In the genomic region with DNA sequence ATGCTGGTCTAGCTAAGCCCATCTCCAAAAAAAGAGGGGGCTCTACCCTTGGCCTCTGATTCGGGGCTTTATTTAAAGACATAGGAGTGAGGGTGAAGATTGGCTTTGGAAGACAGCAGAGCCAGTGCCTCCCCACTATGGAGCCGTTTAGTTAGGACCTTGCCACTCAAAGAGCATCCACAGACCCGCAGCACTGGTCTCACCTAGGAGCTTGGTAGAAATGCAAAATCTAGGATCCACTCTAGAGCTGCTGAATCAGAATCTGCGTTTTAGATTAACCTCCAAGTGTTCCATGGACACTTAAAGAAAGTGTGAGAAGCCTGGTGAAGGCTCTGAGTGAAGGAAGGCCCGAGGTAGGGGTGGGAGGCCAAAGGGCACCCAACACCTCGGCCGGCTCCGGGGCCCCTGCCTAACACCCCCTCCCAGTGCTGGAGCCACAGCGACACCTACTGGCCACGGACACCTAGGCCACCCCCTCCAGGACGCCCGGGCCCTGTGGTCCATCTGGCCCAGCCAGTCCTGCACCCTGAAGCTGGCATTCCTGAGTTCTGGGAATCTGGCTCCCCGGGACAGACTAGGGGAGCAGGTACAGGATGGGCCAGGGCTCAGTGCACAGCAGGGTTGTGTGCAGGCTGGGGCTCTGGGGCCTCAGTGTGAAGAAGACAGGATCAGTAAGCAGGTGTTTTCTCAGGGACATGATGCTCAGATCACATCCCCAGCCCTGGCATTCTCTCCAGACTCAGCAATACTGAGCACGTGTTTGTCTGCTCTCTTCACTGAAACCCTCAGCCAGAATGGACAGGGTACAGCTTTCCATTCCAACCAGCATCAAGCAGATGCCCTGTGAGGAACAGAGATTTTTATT, we compare ENCODE assay signal across 8 cellular contexts.
DNase-seq lines count a peak whose midpoint lies in the region; ATAC-seq and TF ChIP-seq lines count a peak whose summit lies in the region.

No MANE protein-coding gene starts in this region.

- no peaks in the 10 kb centered on the region for H3K9me2 ChIP-seq in PC-9 (ENCODE audit: insufficient read depth)

- no peak overlapping the region for H2BK12ac ChIP-seq in neuronal stem cell (ENCODE audit: low read length)

- no peak overlapping the region for H2BK120ac ChIP-seq in neuronal stem cell (ENCODE audit: low read depth, low read length)

- no peak overlapping the region for H2AFZ ChIP-seq in PC-9
- no peak overlapping the region for H2AFZ ChIP-seq in neuronal stem cell (ENCODE audit: low read length)

- H3K27ac ChIP-seq in PC-9 (no peak overlapping the region), neuronal stem cell (replicated peaks; ENCODE audit: low read length) (no peak overlapping the region)

- no peak overlapping the region for H2BK15ac ChIP-seq in neuronal stem cell (ENCODE audit: low read length)

- WGBS in neuronal stem cell (ENCODE audit: extremely low coverage in 2 of 2, insufficient read length in 2 of 2, insufficient replicate concordance in 1 of 2), 2 donors = no CpG with 5 or more reads among the region's 14 CpGs

- H3K23ac ChIP-seq in neuronal stem cell (ENCODE audit: low read depth, low read length, poor library complexity) = peak overlapping the region; percentile 29

- CTCF ChIA-PET in PC-9 (lab: Charles Lee) = interaction anchor here (0.6 to 2.7 kb wide), 5 partner anchors 62 to 471 kb away, joined by 3 to 12 read pairs (median 4); no protein-coding TSS in a partner anchor

- H3K79me2 ChIP-seq in PC-9 (ENCODE audit: low read depth) = no peaks in the 10 kb centered on the region

- intact Hi-C loops in PC-9 (cut with micrococcal nuclease; ENCODE audit: unreplicated experiment) = loop anchor here (1.0 to 10.0 kb wide), 6 partner anchors 57 to 500 kb away; partner anchors contain the start of gene RNF220

- H4K91ac ChIP-seq in neuronal stem cell (ENCODE audit: low read depth, low read length, poor library complexity) = no peak overlapping the region

- H3K4me1 ChIP-seq in PC-9 (replicated peaks; ENCODE audit: insufficient read depth) = no peaks in the 10 kb centered on the region
- peaks cover 9 to 12% of the 10 kb centered on the region in 2 donors for H3K4me1 ChIP-seq in neuronal stem cell (ENCODE audit: control insufficient read depth in 2 of 2, insufficient read depth in 1 of 2, low read depth in 1 of 2, low read length in 2 of 2)

- no peaks in the 10 kb centered on the region for H4K20me1 ChIP-seq in PC-9 (ENCODE audit: insufficient read depth)

- H3K4me2 ChIP-seq in PC-9 (peak overlapping the region; percentile 33), neuronal stem cell (ENCODE audit: insufficient read depth, low read length, poor library complexity, severe bottlenecking) (no peak overlapping the region)

- H4K8ac ChIP-seq in neuronal stem cell (ENCODE audit: low read depth, low read length) = no peak overlapping the region

- no peak overlapping the region for H2BK5ac ChIP-seq in neuronal stem cell (ENCODE audit: low read length)

- H3K27me3 ChIP-seq in GM06990 (replicated peaks; ENCODE audit: control insufficient read depth, insufficient read depth, low read length) = no peaks in the 10 kb centered on the region; the same call in none of the 2 replicates
- peaks cover 4% of the 10 kb centered on the region for H3K27me3 ChIP-seq in PC-9 (ENCODE audit: insufficient read depth, low read depth)
- H3K27me3 ChIP-seq in neuronal stem cell (ENCODE audit: control insufficient read depth in 3 of 3, insufficient read depth in 3 of 3, low read depth in 1 of 3, low read length in 3 of 3) = peaks cover 0 to 4% (median 0%) of the 10 kb centered on the region in 3 experiments

- no peaks in the 10 kb centered on the region for H3K79me1 ChIP-seq in neuronal stem cell (ENCODE audit: low read depth, low read length)

- TF ChIP-seq CTCF in GM06990 (IDR thresholded peaks at IDR 0.05; ENCODE audit: insufficient read depth, low read length, poor library complexity, severe bottlenecking) = peak; percentile 97
- peak; percentile 98 for TF ChIP-seq CTCF in PC-9 (conservative IDR thresholded peaks at IDR 0.05)

- peak; percentile 55 for DNase-seq in GM06990 (ENCODE audit: extremely low read depth, insufficient read length)
- peak; percentile 55 to 84 for DNase-seq in PC-9
- DNase-seq in activated T-cell treated with anti-CD3 and anti-CD28 coated beads, Interleukin-2, amount 50 U/mL, for 48 hours = peak; percentile 86 to 87
- peak; percentile 37 for DNase-seq in fibroblast of peridontal ligament (ENCODE audit: extremely low read depth)
- peak; percentile 77 for DNase-seq in neuronal stem cell (ENCODE audit: low spot score)
- peak; percentile 18 for DNase-seq in stromal cell of bone marrow (ENCODE audit: low read depth)
- no peak for DNase-seq in NCI-H2171 treated with DMSO at 0.1 percent for 48 hours (lab: John Stamatoyannopoulos, UW)

- no peak overlapping the region for H3K14ac ChIP-seq in neuronal stem cell (ENCODE audit: low read length)

- peak; percentile 73 for ATAC-seq in HG03521 (IDR thresholded peaks at IDR 0.05; ENCODE audit: unreplicated experiment)

- POLR2A ChIA-PET in PC-9 (lab: Charles Lee; ENCODE audit: unreplicated experiment) = no interaction called here

- H2AK5ac ChIP-seq in neuronal stem cell (ENCODE audit: low read depth, low read length) = no peak overlapping the region

- H3K36me3 ChIP-seq in GM06990 (ENCODE audit: control insufficient read depth, insufficient read depth, low read length) (no peaks in the 10 kb centered on the region), PC-9 (ENCODE audit: low read depth) (no peaks in the 10 kb centered on the region), neuronal stem cell (replicated peaks in 1 of 2; ENCODE audit: control insufficient read depth in 2 of 2, insufficient read depth in 2 of 2, low read length in 2 of 2) (peaks cover 0 to 13% of the 10 kb centered on the region in 2 donors)

- H3K4me3 ChIP-seq in GM06990 (replicated peaks; ENCODE audit: low read depth, low read length) (no peak overlapping the region), PC-9 (no peak overlapping the region), neuronal stem cell (ENCODE audit: low read length in 2 of 2) (no peak overlapping the region)

- no peaks in the 10 kb centered on the region for H3K9me3 ChIP-seq in PC-9 (ENCODE audit: insufficient read depth, low read depth)
- no peaks in the 10 kb centered on the region for H3K9me3 ChIP-seq in neuronal stem cell (replicated peaks in 1 of 2; ENCODE audit: control insufficient read depth in 2 of 2, insufficient read depth in 1 of 2, low read depth in 1 of 2, low read length in 2 of 2)

- no TSS peak for BruUV-seq in PC-9 (replicated peaks; lab: Mats Ljungman, UMichigan)

- no peak overlapping the region for H3K18ac ChIP-seq in neuronal stem cell (ENCODE audit: low read length)

- H3K9ac ChIP-seq in neuronal stem cell (ENCODE audit: low read depth, low read length, poor library complexity) = no peak overlapping the region

- H3K4ac ChIP-seq in neuronal stem cell (ENCODE audit: low read length) = no peak overlapping the region

- no peaks in the 10 kb centered on the region for H3F3A ChIP-seq in PC-9 (ENCODE audit: insufficient read depth, low read depth)
